In genomic region chr6:147774856-147775255, GRCh38 we compare ENCODE assay signal across 17 cellular contexts.
DNase-seq lines count a peak whose midpoint lies in the region; ATAC-seq and TF ChIP-seq lines count a peak whose summit lies in the region.
"Had no signal": no experiment of that assay in that cellular context is flagged by ENCODE, and none has a peak within 500 bp of the region (broad histone marks: within the 10 kb centered on the region; RNA-seq: fewer than 3 reads in every experiment).

No MANE protein-coding gene starts in this region.

- no peak overlapping the region for H3K27ac Mint-ChIP-seq in MCF 10A (ENCODE audit: low read depth, unreplicated experiment)
- H3K27ac Mint-ChIP-seq: stimulated activated effector memory CD8-positive, alpha-beta T cell treated with anti-CD3 and anti-CD28 coated beads, Interleukin-12 subunit alpha, Interleukin-12 subunit beta, amount 100 ng/mL, for 72 hours; T-cell had no signal

- no peak for ATAC-seq in GM18909 (IDR thresholded peaks at IDR 0.05; ENCODE audit: poor library complexity, unreplicated experiment)
- ATAC-seq: stimulated activated effector memory CD8-positive, alpha-beta T cell treated with anti-CD3 and anti-CD28 coated beads, Interleukin-12 subunit alpha, Interleukin-12 subunit beta, amount 100 ng/mL, for 72 hours; T-cell; upper lobe of right lung had no signal

- TF ChIP-seq CTCF in MCF 10A (IDR thresholded peaks at IDR 0.05; ENCODE audit: unreplicated experiment) = peak; percentile 17
- TF ChIP-seq CTCF in breast epithelium (IDR thresholded peaks at IDR 0.05) = no peak
- TF ChIP-seq CTCF in OCI-LY1 (IDR thresholded peaks at IDR 0.05; ENCODE audit: low read length) = peak; percentile 27; the same call in 1 of the 2 replicates
- TF ChIP-seq CTCF in epithelial cell of proximal tubule (conservative IDR thresholded peaks at IDR 0.05; ENCODE audit: low read depth, low read length) = peak; percentile 45
- TF ChIP-seq CTCF in smooth muscle cell (IDR thresholded peaks at IDR 0.05; ENCODE audit: borderline replicate concordance, insufficient read depth, poor library complexity, severe bottlenecking) = peak; percentile 20

- POLR2A ChIA-PET in MCF 10A (lab: Yijun Ruan, JAX) = interaction anchor here (1.1 kb wide), 1 partner anchor 17 kb away, joined by 3 read pairs; no protein-coding TSS in a partner anchor

- H3K9ac ChIP-seq in OCI-LY1 (ENCODE audit: low read length) (no peak overlapping the region), smooth muscle cell (ENCODE audit: low read depth) (no peak overlapping the region)

- CTCF ChIA-PET in MCF 10A (lab: Yijun Ruan, JAX) = no interaction called here

- H3K9me3 Mint-ChIP-seq in MCF 10A (ENCODE audit: unreplicated experiment) = no peaks in the 10 kb centered on the region
- H3K9me3 Mint-ChIP-seq: T-cell had no signal

- H3K79me2 ChIP-seq in OCI-LY1 (ENCODE audit: insufficient read depth, low read length) (no peaks in the 10 kb centered on the region), smooth muscle cell (ENCODE audit: low read depth) (no peaks in the 10 kb centered on the region)

- H3K36me3 ChIP-seq in breast epithelium = no peaks in the 10 kb centered on the region
- H3K36me3 ChIP-seq in OCI-LY1 (ENCODE audit: insufficient read depth, low read length) = no peaks in the 10 kb centered on the region
- no peaks in the 10 kb centered on the region for H3K36me3 ChIP-seq in smooth muscle cell (ENCODE audit: low read depth)
- H3K36me3 ChIP-seq: upper lobe of right lung had no signal

- no peaks in the 10 kb centered on the region for H3K27me3 Mint-ChIP-seq in MCF 10A (ENCODE audit: insufficient read depth, unreplicated experiment)
- H3K27me3 Mint-ChIP-seq: T-cell had no signal

- H3K27ac ChIP-seq in breast epithelium (no peak overlapping the region), OCI-LY1 (ENCODE audit: low read depth, low read length, poor library complexity, severe bottlenecking) (no peak overlapping the region), smooth muscle cell (ENCODE audit: low read depth) (no peak overlapping the region)
- H3K27ac ChIP-seq: upper lobe of right lung had no signal

- H3K9me3 ChIP-seq in breast epithelium (no peaks in the 10 kb centered on the region), OCI-LY1 (ENCODE audit: low read length) (no peaks in the 10 kb centered on the region), smooth muscle cell (replicated peaks; ENCODE audit: low read depth) (no peaks in the 10 kb centered on the region)
- H3K9me3 ChIP-seq: upper lobe of right lung had no signal

- H3K4me1 ChIP-seq in breast epithelium = no peaks in the 10 kb centered on the region
- no peaks in the 10 kb centered on the region for H3K4me1 ChIP-seq in OCI-LY1 (ENCODE audit: insufficient read depth, low read length, severe bottlenecking)
- H3K4me1 ChIP-seq in smooth muscle cell (ENCODE audit: low read depth) = no peaks in the 10 kb centered on the region
- H3K4me1 ChIP-seq: upper lobe of right lung had no signal

- H4K20me1 ChIP-seq in OCI-LY1 (ENCODE audit: insufficient read depth, low read length) = no peaks in the 10 kb centered on the region
- H4K20me1 ChIP-seq in smooth muscle cell (ENCODE audit: low read depth) = no peaks in the 10 kb centered on the region

- no peak overlapping the region for H3K4me3 ChIP-seq in breast epithelium
- H3K4me3 ChIP-seq in OCI-LY1 (ENCODE audit: low read depth, low read length, poor library complexity, severe bottlenecking) = no peak overlapping the region
- no peak overlapping the region for H3K4me3 ChIP-seq in epithelial cell of proximal tubule (ENCODE audit: low read depth, low read length)
- no peak overlapping the region for H3K4me3 ChIP-seq in smooth muscle cell
- H3K4me3 ChIP-seq: upper lobe of right lung had no signal

- H3K4me3 Mint-ChIP-seq in MCF 10A (ENCODE audit: unreplicated experiment) = no peak overlapping the region
- H3K4me3 Mint-ChIP-seq: stimulated activated effector memory CD8-positive, alpha-beta T cell treated with anti-CD3 and anti-CD28 coated beads, Interleukin-12 subunit alpha, Interleukin-12 subunit beta, amount 100 ng/mL, for 72 hours; T-cell had no signal

- intact Hi-C loops in MCF 10A (cut with micrococcal nuclease) = loop anchor here (10.0 kb wide), 1 partner anchor 390 kb away; no protein-coding TSS in a partner anchor
- intact Hi-C loops in breast epithelium (cut with DNase I; ENCODE audit: low total_unique reads) = no loop called here

- no peak for TF ChIP-seq POLR2A in breast epithelium (IDR thresholded peaks at IDR 0.05)

- BruUV-seq in MCF 10A (replicated peaks; lab: Mats Ljungman, UMichigan) = no TSS peak

- no peaks in the 10 kb centered on the region for H3K27me3 ChIP-seq in breast epithelium
- H3K27me3 ChIP-seq in OCI-LY1 (ENCODE audit: insufficient read depth, low read length) = no peaks in the 10 kb centered on the region
- no peaks in the 10 kb centered on the region for H3K27me3 ChIP-seq in smooth muscle cell (ENCODE audit: low read depth)
- H3K27me3 ChIP-seq: upper lobe of right lung had no signal

- no peak overlapping the region for H3K4me2 ChIP-seq in OCI-LY1 (ENCODE audit: low read length)
- no peak overlapping the region for H3K4me2 ChIP-seq in smooth muscle cell

- H3K36me3 Mint-ChIP-seq in MCF 10A (ENCODE audit: insufficient read depth, unreplicated experiment) = no peaks in the 10 kb centered on the region
- H3K36me3 Mint-ChIP-seq: stimulated activated effector memory CD8-positive, alpha-beta T cell treated with anti-CD3 and anti-CD28 coated beads, Interleukin-12 subunit alpha, Interleukin-12 subunit beta, amount 100 ng/mL, for 72 hours; T-cell had no signal

- DNase-seq in MCF 10A (ENCODE audit: unreplicated experiment) = peak; percentile 21
- no peak for DNase-seq in breast epithelium (ENCODE audit: low spot score in 2 of 2)
- no peak for DNase-seq in epithelial cell of proximal tubule (ENCODE audit: low read depth)
- no peak for DNase-seq in smooth muscle cell (lab: John Stamatoyannopoulos, UW; ENCODE audit: unreplicated experiment)
- no peak for DNase-seq in DMS79 (lab: John Stamatoyannopoulos, UW)
- no peak for DNase-seq in NCI-H2227 treated with DMSO at 0.1 percent for 48 hours (lab: John Stamatoyannopoulos, UW)
- DNase-seq: activated T-cell treated with anti-CD3 and anti-CD28 coated beads, Interleukin-2, amount 50 U/mL, for 48 hours; DMS153; foreskin fibroblast; NCI-H2171 treated with DMSO at 0.1 percent for 48 hours; OCI-M1; stimulated activated CD4-positive, alpha-beta T cell treated with anti-CD3 and anti-CD28 coated beads, Interleukin-2, amount 100 ng/mL, for 24 hours; T-cell; upper lobe of right lung had no signal

- H3K9me2 ChIP-seq in OCI-LY1 (ENCODE audit: low read depth, low read length) = no peaks in the 10 kb centered on the region

- WGBS in smooth muscle cell (ENCODE audit: low lambda C conversion rate) = 59% methylated on average over 3 of the region's 3 CpGs

- H3F3A ChIP-seq in OCI-LY1 (ENCODE audit: insufficient read depth, low read length) (no peaks in the 10 kb centered on the region), smooth muscle cell (ENCODE audit: low read depth) (peaks cover 3% of the 10 kb centered on the region)

- no peaks in the 10 kb centered on the region for H3K4me1 Mint-ChIP-seq in MCF 10A (ENCODE audit: insufficient read depth, unreplicated experiment)
- H3K4me1 Mint-ChIP-seq: stimulated activated effector memory CD8-positive, alpha-beta T cell treated with anti-CD3 and anti-CD28 coated beads, Interleukin-12 subunit alpha, Interleukin-12 subunit beta, amount 100 ng/mL, for 72 hours; T-cell had no signal

- H2AFZ ChIP-seq in OCI-LY1 (ENCODE audit: low read length) = no peak overlapping the region
- H2AFZ ChIP-seq in smooth muscle cell (ENCODE audit: low read depth) = no peak overlapping the region

Comparison
In these comparisons a context has a peak if more than half of its experiments do, and no peak if none do; other contexts are left out.
1. CTCF ChIP-seq: peak in MCF 10A (single experiment), OCI-LY1 (single experiment), epithelial cell of proximal tubule (single experiment) and smooth muscle cell (single experiment); none in breast epithelium (0 of 3).